ENCODE assay signal across 14 cellular contexts in genomic region chr2:212124597-212124996, GRCh38.
A peak's percentile ranks its signal among the peaks of the same experiment; 100 is the strongest.
DNase-seq lines count a peak whose midpoint lies in the region; ATAC-seq, FAIRE-seq and TF ChIP-seq lines count a peak whose summit lies in the region.
"Had no signal": no experiment of that assay in that cellular context is flagged by ENCODE, and none has a peak within 500 bp of the region (broad histone marks: within the 10 kb centered on the region; RNA-seq: fewer than 3 reads in every experiment).

No MANE protein-coding gene starts in this region.

- TF ChIP-seq CTCF in fibroblast of the aortic adventitia (IDR thresholded peaks at IDR 0.05; ENCODE audit: insufficient read depth, low read length) = no peak

- H2BK12ac ChIP-seq in neuronal stem cell (ENCODE audit: low read length) = no peak overlapping the region

- H4K8ac ChIP-seq in neuronal stem cell (ENCODE audit: low read depth, low read length) = no peak overlapping the region

- no peak for FAIRE-seq in H54 (lab: Jason Lieb, UNC)

- no peak overlapping the region for H2BK5ac ChIP-seq in neuronal stem cell (ENCODE audit: low read length)

- H3K9ac ChIP-seq in neuronal stem cell (ENCODE audit: low read depth, low read length, poor library complexity) = no peak overlapping the region

- H4K91ac ChIP-seq in neuronal stem cell (ENCODE audit: low read depth, low read length, poor library complexity) = no peak overlapping the region

- ATAC-seq in HG03565 (IDR thresholded peaks at IDR 0.05; ENCODE audit: unreplicated experiment) (no peak), HG02840 (IDR thresholded peaks at IDR 0.05; ENCODE audit: low FRiP score, unreplicated experiment) (no peak)
- ATAC-seq: left colon had no signal

- no peaks in the 10 kb centered on the region for H3K36me3 ChIP-seq in neuronal stem cell (replicated peaks in 1 of 2; ENCODE audit: control insufficient read depth in 2 of 2, insufficient read depth in 2 of 2, low read length in 2 of 2)

- no peaks in the 10 kb centered on the region for H3K27me3 ChIP-seq in neuronal stem cell (ENCODE audit: control insufficient read depth in 3 of 3, insufficient read depth in 3 of 3, low read depth in 1 of 3, low read length in 3 of 3)

- H3K14ac ChIP-seq in neuronal stem cell (ENCODE audit: low read length) = no peak overlapping the region

- no peak overlapping the region for H2AK5ac ChIP-seq in neuronal stem cell (ENCODE audit: low read depth, low read length)

- no peak overlapping the region for H3K4me2 ChIP-seq in neuronal stem cell (ENCODE audit: insufficient read depth, low read length, poor library complexity, severe bottlenecking)

- no peak overlapping the region for H3K18ac ChIP-seq in neuronal stem cell (ENCODE audit: low read length)

- no peak overlapping the region for H3K27ac ChIP-seq in neuronal stem cell (replicated peaks; ENCODE audit: low read length)
- H3K27ac ChIP-seq: VCaP had no signal

- no peak for TF ChIP-seq POLR2A in H54 (IDR thresholded peaks at IDR 0.05; ENCODE audit: low read depth, low read length)

- peaks cover 0 to 7% of the 10 kb centered on the region in 2 donors for H3K4me1 ChIP-seq in neuronal stem cell (ENCODE audit: control insufficient read depth in 2 of 2, insufficient read depth in 1 of 2, low read depth in 1 of 2, low read length in 2 of 2)

- no CpG with 5 or more reads among the region's 10 CpGs for WGBS in neuronal stem cell (ENCODE audit: extremely low coverage in 2 of 2, insufficient read length in 2 of 2, insufficient replicate concordance in 1 of 2), 2 donors

- H2BK120ac ChIP-seq in neuronal stem cell (ENCODE audit: low read depth, low read length) = no peak overlapping the region

- no peak overlapping the region for H3K4ac ChIP-seq in neuronal stem cell (ENCODE audit: low read length)

- DNase-seq in H54 (ENCODE audit: insufficient read length, low spot score) (peak; percentile 4), OCI-M1 (lab: John Stamatoyannopoulos, UW) (peak; percentile 80), fibroblast of the aortic adventitia (ENCODE audit: low read depth) (peak; percentile 16), neuronal stem cell (ENCODE audit: low spot score) (no peak), GM03348 (ENCODE audit: low spot score) (no peak), kidney tubule cell (ENCODE audit: low spot score) (no peak)
- DNase-seq: CD4-positive, alpha-beta memory T cell; GF-D8; left colon; NCI-H2029; stimulated activated naive CD4-positive, alpha-beta T cell had no signal

- H3K9me3 ChIP-seq in neuronal stem cell (replicated peaks in 1 of 2; ENCODE audit: control insufficient read depth in 2 of 2, insufficient read depth in 1 of 2, low read depth in 1 of 2, low read length in 2 of 2) = no peaks in the 10 kb centered on the region

- no peak overlapping the region for H3K23ac ChIP-seq in neuronal stem cell (ENCODE audit: low read depth, low read length, poor library complexity)

- no peak overlapping the region for H2BK15ac ChIP-seq in neuronal stem cell (ENCODE audit: low read length)

- peak overlapping the region; percentile 43 for H2AFZ ChIP-seq in neuronal stem cell (ENCODE audit: low read length)

- H3K79me1 ChIP-seq in neuronal stem cell (ENCODE audit: low read depth, low read length) = no peaks in the 10 kb centered on the region

- H3K4me3 ChIP-seq in fibroblast of the aortic adventitia (ENCODE audit: low read depth, low read length) (no peak overlapping the region), neuronal stem cell (ENCODE audit: low read length in 2 of 2) (no peak overlapping the region)

Comparison
In these comparisons a context has a peak if more than half of its experiments do, and no peak if none do; other contexts are left out.
1. DNase-seq: peak in H54 (single experiment), OCI-M1 (single experiment) and fibroblast of the aortic adventitia (single experiment); none in neuronal stem cell (single experiment), GM03348 (single experiment) and kidney tubule cell (single experiment).